18 cellular contexts compared by ENCODE assay signal in the genomic region with DNA sequence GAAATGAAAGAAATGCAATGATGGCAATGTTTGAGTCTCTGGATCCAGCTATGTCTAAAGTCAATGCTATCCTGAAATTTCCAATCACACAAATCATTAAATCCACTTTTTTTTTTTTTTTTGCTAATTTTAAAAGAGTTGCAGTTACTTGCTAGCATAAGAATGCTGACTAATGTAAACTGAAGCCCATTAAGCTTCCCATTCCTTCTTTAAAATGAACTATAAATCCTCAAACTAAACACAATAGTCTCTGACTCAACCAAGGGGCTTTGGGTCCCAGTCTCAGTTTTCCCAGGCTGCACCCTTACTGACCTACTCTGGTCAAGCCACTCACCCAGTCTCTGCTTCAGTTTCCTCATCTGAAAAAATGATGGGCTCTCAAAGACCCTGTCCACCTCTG.
DNase-seq lines count a peak whose midpoint lies in the region; ATAC-seq and TF ChIP-seq lines count a peak whose summit lies in the region.
"Had no signal": no experiment of that assay in that cellular context is flagged by ENCODE, and none has a peak within 500 bp of the region (broad histone marks: within the 10 kb centered on the region; RNA-seq: fewer than 3 reads in every experiment).

No MANE protein-coding gene starts in this region.

- H3K4me3 ChIP-seq in IMR-90 (ENCODE audit: insufficient read depth, low read depth, low read length), result no peak overlapping the region
- H3K4me3 ChIP-seq in endodermal cell (ENCODE audit: low read length), result no peak overlapping the region
- H3K4me3 ChIP-seq in mesenchymal stem cell (ENCODE audit: insufficient read depth in 1 of 2, low read depth in 1 of 2, low read length in 2 of 2), result no peak overlapping the region
- H3K4me3 ChIP-seq in smooth muscle cell, result no peak overlapping the region
- H3K4me3 ChIP-seq: BLaER1, GM23338 had no signal

- no peak overlapping the region for H3K56ac ChIP-seq in IMR-90 (ENCODE audit: extremely low read depth, insufficient read depth, low read length)

- H3K4me3 Mint-ChIP-seq in endodermal cell, result no peak overlapping the region
- H3K4me3 Mint-ChIP-seq: B cell; CD4-positive, CD25-positive, alpha-beta regulatory T cell; CD8-positive, alpha-beta T cell; GM23338; H9 had no signal

- H3K4ac ChIP-seq in IMR-90 (ENCODE audit: low read depth, low read length) (no peak overlapping the region), mesenchymal stem cell (ENCODE audit: low read depth in 1 of 2, low read length in 2 of 2) (no peak overlapping the region)

- H3K4me2 ChIP-seq in IMR-90 (ENCODE audit: low read depth, low read length) (no peak overlapping the region), mesenchymal stem cell (ENCODE audit: low read length, poor library complexity, severe bottlenecking) (no peak overlapping the region), smooth muscle cell (peak overlapping the region; percentile 46)
- H3K4me2 ChIP-seq: BLaER1, GM23338 had no signal

- H3K27ac ChIP-seq in IMR-90 (ENCODE audit: insufficient read depth, low read length), result no peak overlapping the region
- no peak overlapping the region for H3K27ac ChIP-seq in endodermal cell (ENCODE audit: low read depth, low read length)
- H3K27ac ChIP-seq in mesenchymal stem cell (ENCODE audit: low read length, poor library complexity, severe bottlenecking), result no peak overlapping the region
- H3K27ac ChIP-seq in smooth muscle cell (ENCODE audit: low read depth), result no peak overlapping the region
- H3K27ac ChIP-seq: BLaER1, C4-2B had no signal

- peaks cover 7% of the 10 kb centered on the region for H3K9me3 Mint-ChIP-seq in endodermal cell
- H3K9me3 Mint-ChIP-seq: CD8-positive, alpha-beta T cell; GM23338; H9 had no signal

- intact Hi-C loops in IMR-90 (cut with micrococcal nuclease), result no loop called here

- peaks cover 2% of the 10 kb centered on the region; the same call in 1 of the 2 replicates for H3K27me3 ChIP-seq in IMR-90 (ENCODE audit: control insufficient read depth, insufficient read depth, low read length)
- no peaks in the 10 kb centered on the region for H3K27me3 ChIP-seq in endodermal cell (ENCODE audit: control insufficient read depth, insufficient read depth, low read length, poor library complexity, severe bottlenecking)
- no peaks in the 10 kb centered on the region for H3K27me3 ChIP-seq in mesenchymal stem cell (ENCODE audit: control insufficient read depth in 1 of 2, insufficient read depth in 1 of 2, low read length in 2 of 2)
- no peaks in the 10 kb centered on the region for H3K27me3 ChIP-seq in smooth muscle cell (ENCODE audit: low read depth)
- H3K27me3 ChIP-seq: BLaER1 had no signal

- TF ChIP-seq CTCF in IMR-90 (conservative IDR thresholded peaks at IDR 0.05; ENCODE audit: low read depth, low read length), result no peak
- no peak for TF ChIP-seq CTCF in endodermal cell (conservative IDR thresholded peaks at IDR 0.05)
- TF ChIP-seq CTCF in smooth muscle cell (IDR thresholded peaks at IDR 0.05; ENCODE audit: borderline replicate concordance, insufficient read depth, poor library complexity, severe bottlenecking), result no peak
- no peak for TF ChIP-seq CTCF in omental fat pad (IDR thresholded peaks at IDR 0.05)

- H2AK5ac ChIP-seq in IMR-90 (ENCODE audit: low read depth, low read length) (no peak overlapping the region), mesenchymal stem cell (ENCODE audit: low read length, severe bottlenecking) (no peak overlapping the region)

- CTCF ChIA-PET in IMR-90 (lab: Yijun Ruan, JAX), result interaction anchor here (0.6 to 0.7 kb wide), 2 partner anchors 17 to 352 kb away, joined by 4 read pairs; no protein-coding TSS in a partner anchor

- H2BK120ac ChIP-seq in IMR-90 (ENCODE audit: low read depth, low read length) (no peak overlapping the region), mesenchymal stem cell (ENCODE audit: low read depth, low read length) (no peak overlapping the region)

- POLR2A ChIA-PET in IMR-90 (lab: Charles Lee; ENCODE audit: unreplicated experiment), result no interaction called here

- dilution Hi-C loops in IMR-90 (cut with HindIII; ENCODE audit: low sequenced_read_pairs, unreplicated experiment), result no loop called here

- H3K36me3 ChIP-seq in IMR-90 (ENCODE audit: control insufficient read depth, insufficient read depth, low read length), result no peaks in the 10 kb centered on the region
- no peaks in the 10 kb centered on the region for H3K36me3 ChIP-seq in endodermal cell (ENCODE audit: control insufficient read depth, insufficient read depth, low read length)
- H3K36me3 ChIP-seq in mesenchymal stem cell (ENCODE audit: control insufficient read depth in 1 of 2, insufficient read depth in 2 of 2, low read depth in 1 of 2, low read length in 2 of 2), result no peaks in the 10 kb centered on the region
- H3K36me3 ChIP-seq in smooth muscle cell (ENCODE audit: low read depth), result no peaks in the 10 kb centered on the region
- H3K36me3 ChIP-seq: BLaER1 had no signal

- no TSS peak for BruUV-seq in IMR-90 (replicated peaks; lab: Mats Ljungman, UMichigan)

- H2BK15ac ChIP-seq in IMR-90 (ENCODE audit: low read depth, low read length) (no peak overlapping the region), mesenchymal stem cell (ENCODE audit: low read depth, poor library complexity, severe bottlenecking) (no peak overlapping the region)

- H3K9ac ChIP-seq in IMR-90 (ENCODE audit: low read depth, low read length), result no peak overlapping the region
- no peak overlapping the region for H3K9ac ChIP-seq in endodermal cell (ENCODE audit: extremely low read depth, low read length, poor library complexity, severe bottlenecking)
- no peak overlapping the region for H3K9ac ChIP-seq in mesenchymal stem cell (ENCODE audit: low read length)
- no peak overlapping the region for H3K9ac ChIP-seq in smooth muscle cell (ENCODE audit: low read depth)
- H3K9ac ChIP-seq: BLaER1 had no signal

- H3K79me2 ChIP-seq in smooth muscle cell (ENCODE audit: low read depth), result no peaks in the 10 kb centered on the region

- no peak overlapping the region for H2BK5ac ChIP-seq in IMR-90 (ENCODE audit: low read depth, low read length, poor library complexity, severe bottlenecking)
- no peak overlapping the region for H2BK5ac ChIP-seq in mesenchymal stem cell (ENCODE audit: low read depth, low read length, poor library complexity, severe bottlenecking)

- DNase-seq in IMR-90 (no peak), endodermal cell (no peak), mesenchymal stem cell (peak; percentile 69), smooth muscle cell (lab: John Stamatoyannopoulos, UW; ENCODE audit: unreplicated experiment) (no peak), omental fat pad (ENCODE audit: low spot score) (no peak)
- DNase-seq: Caco-2; CD4-positive, CD25-positive, alpha-beta regulatory T cell; CD8-positive, alpha-beta T cell; DMS153; DND-41; H9 had no signal

- TF ChIP-seq RAD21 in IMR-90 (IDR thresholded peaks at IDR 0.05; ENCODE audit: low read length), result no peak

- H2BK12ac ChIP-seq in mesenchymal stem cell (ENCODE audit: low read length in 2 of 2), result no peak overlapping the region

- no peaks in the 10 kb centered on the region for H3K27me3 Mint-ChIP-seq in endodermal cell (ENCODE audit: insufficient read depth)
- H3K27me3 Mint-ChIP-seq: B cell; CD4-positive, CD25-positive, alpha-beta regulatory T cell had no signal

- H3K79me1 ChIP-seq in IMR-90 (ENCODE audit: low read depth in 1 of 2, low read length in 2 of 2) (no peaks in the 10 kb centered on the region), mesenchymal stem cell (replicated peaks; ENCODE audit: low read length, poor library complexity, severe bottlenecking) (no peaks in the 10 kb centered on the region)

- ATAC-seq in IMR-90 (ENCODE audit: low read depth) (peak; percentile 44; the same call in 1 of the 2 replicates), GM21447 (IDR thresholded peaks at IDR 0.05; ENCODE audit: unreplicated experiment) (no peak), HG03571 (IDR thresholded peaks at IDR 0.05; ENCODE audit: unreplicated experiment) (no peak), omental fat pad (ENCODE audit: low FRiP score) (no peak)
- ATAC-seq: CD8-positive, alpha-beta T cell; GM23338; HCT116 had no signal

- in situ Hi-C loops in IMR-90 (cut with MboI; ENCODE audit: low sequenced_read_pairs), result no loop called here

- H3K9me1 ChIP-seq in IMR-90 (ENCODE audit: insufficient read depth, low read length), result no peaks in the 10 kb centered on the region

- H4K8ac ChIP-seq in IMR-90 (ENCODE audit: low read depth in 2 of 2, low read length in 2 of 2) (no peak overlapping the region), mesenchymal stem cell (ENCODE audit: low read length) (no peak overlapping the region)

- H3K27ac Mint-ChIP-seq in endodermal cell, result peak overlapping the region; percentile 62
- H3K27ac Mint-ChIP-seq: B cell; CD4-positive, CD25-positive, alpha-beta regulatory T cell; CD8-positive, alpha-beta T cell; GM23338 had no signal

- H4K91ac ChIP-seq in IMR-90 (ENCODE audit: insufficient read depth, low read depth, low read length) (no peak overlapping the region), mesenchymal stem cell (ENCODE audit: low read length) (no peak overlapping the region)

- H3K23ac ChIP-seq in IMR-90 (ENCODE audit: low read depth, low read length), result no peak overlapping the region
- no peak overlapping the region for H3K23ac ChIP-seq in mesenchymal stem cell (ENCODE audit: low read length in 2 of 2)

- H2AK9ac ChIP-seq in IMR-90 (replicated peaks; ENCODE audit: low read depth, low read length, poor library complexity), result no peak overlapping the region

- H3K9me3 ChIP-seq in IMR-90 (ENCODE audit: control insufficient read depth, insufficient read depth, low read length), result no peaks in the 10 kb centered on the region
- no peaks in the 10 kb centered on the region for H3K9me3 ChIP-seq in endodermal cell (ENCODE audit: control insufficient read depth, low read length)
- H3K9me3 ChIP-seq in mesenchymal stem cell (ENCODE audit: control insufficient read depth, low read length), result no peaks in the 10 kb centered on the region
- H3K9me3 ChIP-seq in smooth muscle cell (replicated peaks; ENCODE audit: low read depth), result no peaks in the 10 kb centered on the region
- H3K9me3 ChIP-seq: BLaER1, Caco-2 had no signal

- H3K4me1 ChIP-seq in IMR-90 (ENCODE audit: control insufficient read depth, insufficient read depth, low read length) (no peaks in the 10 kb centered on the region; the same call in 1 of the 2 replicates), endodermal cell (ENCODE audit: control insufficient read depth, insufficient read depth, low read length) (peaks cover 9% of the 10 kb centered on the region), mesenchymal stem cell (ENCODE audit: control insufficient read depth, insufficient read depth, low read depth, low read length) (no peaks in the 10 kb centered on the region), smooth muscle cell (ENCODE audit: low read depth) (peaks cover 10% of the 10 kb centered on the region)
- H3K4me1 ChIP-seq: BLaER1, Caco-2 had no signal

- H4K5ac ChIP-seq in IMR-90 (ENCODE audit: low read depth, low read length), result no peak overlapping the region

- H2AFZ ChIP-seq in IMR-90 (replicated peaks; ENCODE audit: low read length, poor library complexity) (no peak overlapping the region), mesenchymal stem cell (ENCODE audit: low read depth, low read length) (no peak overlapping the region), smooth muscle cell (ENCODE audit: low read depth) (no peak overlapping the region)
- H2AFZ ChIP-seq: GM23338 had no signal

- H3K18ac ChIP-seq in IMR-90 (ENCODE audit: low read depth, low read length) (no peak overlapping the region), mesenchymal stem cell (ENCODE audit: low read depth in 1 of 2, low read length in 2 of 2) (peak overlapping the region in 1 of 2 experiments; percentile 8)

- no peak for TF ChIP-seq POLR2A in IMR-90 (IDR thresholded peaks at IDR 0.05; ENCODE audit: low read depth, low read length)

- peaks cover 4% of the 10 kb centered on the region for H3F3A ChIP-seq in smooth muscle cell (ENCODE audit: low read depth)

- no peaks in the 10 kb centered on the region for H3K36me3 Mint-ChIP-seq in endodermal cell (ENCODE audit: low read depth)
- H3K36me3 Mint-ChIP-seq: CD4-positive, CD25-positive, alpha-beta regulatory T cell; CD8-positive, alpha-beta T cell had no signal

- H3K14ac ChIP-seq in IMR-90 (replicated peaks; ENCODE audit: low read depth, low read length) (no peak overlapping the region), mesenchymal stem cell (ENCODE audit: low read length in 2 of 2) (no peak overlapping the region)

- H3K4me1 Mint-ChIP-seq in endodermal cell, result peaks cover 41% of the 10 kb centered on the region
- H3K4me1 Mint-ChIP-seq: B cell; CD4-positive, CD25-positive, alpha-beta regulatory T cell had no signal

- no peak overlapping the region for H2BK20ac ChIP-seq in IMR-90 (ENCODE audit: low read depth, low read length)

- H4K20me1 ChIP-seq in IMR-90 (ENCODE audit: insufficient read depth, low read length) (no peaks in the 10 kb centered on the region), smooth muscle cell (ENCODE audit: low read depth) (no peaks in the 10 kb centered on the region)
- H4K20me1 ChIP-seq: BLaER1 had no signal
